9 cellular contexts compared by ENCODE assay signal in genomic region chr17:7405413-7405881, GRCh38. TPM values are rescaled to one million over a fixed set of nuclear protein-coding genes. Genes with fewer than 3 reads are reported as not detected.
DNase-seq lines count a peak whose midpoint lies in the region; FAIRE-seq and TF ChIP-seq lines count a peak whose summit lies in the region.
"Had no signal": no experiment of that assay in that cellular context is flagged by ENCODE, and none has a peak within 500 bp of the region (broad histone marks: within the 10 kb centered on the region; RNA-seq: fewer than 3 reads in every experiment).

No MANE protein-coding gene starts in this region.

- peaks cover 0 to 22% of the 10 kb centered on the region in 2 donors for H3K4me1 ChIP-seq in ascending aorta
- H3K4me1 ChIP-seq in kidney (ENCODE audit: control insufficient read depth in 1 of 2, insufficient read depth in 1 of 2, low read depth in 1 of 2, low read length in 2 of 2) = peaks cover 6% of the 10 kb centered on the region in 2 donors

- FAIRE-seq in kidney (lab: Jason Lieb, UNC) = no peak

- H3K9me3 ChIP-seq in ascending aorta (no peaks in the 10 kb centered on the region), kidney (ENCODE audit: control insufficient read depth in 1 of 2, low read length in 2 of 2) (no peaks in the 10 kb centered on the region)

- no peaks in the 10 kb centered on the region for H3K27me3 ChIP-seq in ascending aorta

- H3K9ac ChIP-seq in kidney (ENCODE audit: low read length in 2 of 2) = peak overlapping the region; percentile 48 to 55

- H3K27ac ChIP-seq in ascending aorta = peak overlapping the region; percentile 89 to 92
- H3K27ac ChIP-seq in kidney (ENCODE audit: low read depth in 2 of 2, low read length in 2 of 2) = peak overlapping the region; percentile 43 to 65
- H3K27ac ChIP-seq in temporal lobe (ENCODE audit: low read depth, low read length) = peak overlapping the region; percentile 82

- H3K36me3 ChIP-seq in ascending aorta (peaks cover 0 to 7% of the 10 kb centered on the region in 2 donors), kidney (ENCODE audit: control insufficient read depth in 1 of 2, insufficient read depth in 2 of 2, low read length in 2 of 2) (no peaks in the 10 kb centered on the region)

- intact Hi-C loops in ascending aorta (cut with DNase I) (loop anchor here (2.0 to 10.0 kb wide), 2 partner anchors 155 to 279 kb away; partner anchors contain the start of genes SENP3, TP53 and WRAP53), kidney (cut with DNase I) (no loop called here)

- DNase-seq in NCI-H748 (lab: John Stamatoyannopoulos, UW; ENCODE audit: unreplicated experiment) = peak; percentile 51
- no peak for DNase-seq in NCI-H748 treated with DMSO at 0.1 percent for 48 hours (lab: John Stamatoyannopoulos, UW)
- DNase-seq in ascending aorta (ENCODE audit: low spot score in 2 of 2) = no peak
- DNase-seq in kidney = peak; percentile 81
- DNase-seq in NCI-H146 (lab: John Stamatoyannopoulos, UW) = no peak
- no peak for DNase-seq in A172 (ENCODE audit: low spot score)
- no peak for DNase-seq in NCI-H345 treated with DMSO at 0.1 percent for 48 hours (lab: John Stamatoyannopoulos, UW; ENCODE audit: unreplicated experiment)

- H3K4me3 ChIP-seq in ascending aorta (peak overlapping the region; percentile 67 to 85), kidney (ENCODE audit: low read length in 2 of 2) (peak overlapping the region in 1 of 2 donors; percentile 72)

- TF ChIP-seq CTCF in ascending aorta (IDR thresholded peaks at IDR 0.05) (no peak), kidney (IDR thresholded peaks at IDR 0.05; ENCODE audit: borderline replicate concordance, extremely low read depth, insufficient read depth) (no peak)

RNA-seq across cellular contexts. Expression of gene TMEM256, which starts 1.6 kb away (rescaled TPM):
- total RNA-seq in ascending aorta (241 TPM), kidney (55.8 TPM), temporal lobe (29.7 TPM)
- 389 TPM for polyA plus RNA-seq in kidney (ENCODE audit: insufficient read depth, low read depth, low replicate concordance)
- 71.7 and 80.4 TPM in 2 replicates for total RNA-seq in A172 (2014; rRNA removed; shearing (Covaris generic))

RNA-seq across cellular contexts. Expression of gene NLGN2, which starts 2.2 kb away (rescaled TPM):
- 34.3 TPM for total RNA-seq in ascending aorta
- total RNA-seq in kidney = 23.4 TPM
- 7.3 TPM for polyA plus RNA-seq in kidney (ENCODE audit: insufficient read depth, low read depth, low replicate concordance)
- total RNA-seq in temporal lobe = 27.0 TPM
- total RNA-seq in A172 (2014; rRNA removed; shearing (Covaris generic)) = 11.3 and 12.3 TPM in 2 replicates

RNA-seq across cellular contexts. Expression of gene PLSCR3, which starts 11.1 kb away (rescaled TPM):
- total RNA-seq in ascending aorta = 297 TPM
- 35.0 TPM for total RNA-seq in kidney
- 26.4 TPM for polyA plus RNA-seq in kidney (ENCODE audit: insufficient read depth, low read depth, low replicate concordance)
- 9.3 TPM for total RNA-seq in temporal lobe
- total RNA-seq in A172 (2014; rRNA removed; shearing (Covaris generic)) = 73.2 and 74.7 TPM in 2 replicates

RNA-seq across cellular contexts. Expression of gene SPEM1, which starts 14.7 kb away (rescaled TPM):
- total RNA-seq in ascending aorta (not detected), kidney (not detected), temporal lobe (not detected)
- not detected for polyA plus RNA-seq in kidney (ENCODE audit: insufficient read depth, low read depth, low replicate concordance)
- total RNA-seq in A172 (2014; rRNA removed; shearing (Covaris generic)) = not detected in 2 replicates
- total RNA-seq: T-helper 2 cell treated with Interferon-gamma antibody and Interleukin-4, amounts not matched to agents 100 ng/mL and 5 ng/mL, for 36 hours had no signal

RNA-seq across cellular contexts. Expression of gene SPEM2, which starts 20.0 kb away (rescaled TPM):
- total RNA-seq in ascending aorta (not detected), kidney (not detected), temporal lobe (not detected)
- not detected for polyA plus RNA-seq in kidney (ENCODE audit: insufficient read depth, low read depth, low replicate concordance)
- total RNA-seq in A172 (2014; rRNA removed; shearing (Covaris generic)) = not detected in 2 replicates
- total RNA-seq: T-helper 2 cell treated with Interferon-gamma antibody and Interleukin-4, amounts not matched to agents 100 ng/mL and 5 ng/mL, for 36 hours had no signal

Comparison
In these comparisons a context has a peak if more than half of its experiments do, and no peak if none do; other contexts are left out.
1. DNase-seq: peak in NCI-H748 (single experiment) and kidney (single experiment); none in NCI-H748 treated with DMSO at 0.1 percent for 48 hours (single experiment), ascending aorta (0 of 2), NCI-H146 (single experiment), A172 (single experiment) and NCI-H345 treated with DMSO at 0.1 percent for 48 hours (single experiment).
2. Peak in every context shown above with its lines, with median percentiles within 50 percentile points of each other: H3K27ac ChIP-seq.